ENCODE assay signal across 2 cellular contexts in the genomic region with DNA sequence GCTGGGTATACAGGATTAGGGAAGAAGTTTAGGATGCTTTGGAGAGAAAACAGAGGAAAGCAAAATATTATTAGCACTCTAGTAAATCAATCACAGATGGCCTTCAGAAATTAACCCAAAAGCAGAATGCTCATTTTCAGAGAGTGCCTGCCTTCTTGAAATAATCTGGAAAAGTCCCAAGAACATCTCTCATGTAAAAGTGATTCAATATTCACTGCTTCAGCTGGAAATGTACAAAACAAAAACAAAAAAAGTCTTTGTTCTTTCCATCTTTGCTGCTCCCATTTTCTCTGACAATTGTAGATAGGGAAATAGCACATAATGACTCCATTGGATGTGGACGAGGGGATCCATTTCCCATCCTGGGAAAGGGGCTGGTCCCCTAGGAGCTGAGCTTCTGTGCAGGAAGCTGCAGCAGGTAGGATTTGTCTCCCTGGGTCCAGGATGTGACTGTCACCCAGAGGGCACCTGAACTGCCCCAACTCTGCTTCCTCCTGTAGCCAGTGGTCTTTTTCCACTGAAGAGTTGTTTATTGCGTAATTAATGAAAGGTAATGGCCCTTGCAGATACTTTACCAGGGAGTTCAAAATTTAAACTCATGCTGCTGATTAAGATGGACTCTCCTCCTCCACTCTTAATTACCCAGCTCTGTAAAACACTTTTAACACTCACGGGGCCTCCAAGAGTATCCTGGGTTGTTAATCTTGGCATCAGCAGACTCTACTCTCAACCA.
TF ChIP-seq lines count a peak whose summit lies in the region.

No MANE protein-coding gene starts in this region.

TF ChIP-seq in GM23338, 12 proteins besides CTCF, POLR2A, EP300 and RAD21 (continues in another document):
- TF ChIP-seq STAT1 (IDR thresholded peaks at IDR 0.05; ENCODE audit: unreplicated experiment) (no peak), POLR2AphosphoS5 (IDR thresholded peaks at IDR 0.05; ENCODE audit: low read depth) (no peak), NANOG (IDR thresholded peaks at IDR 0.05; ENCODE audit: borderline replicate concordance) (no peak), ZNF114 (CRISPR knock-in tag; IDR thresholded peaks at IDR 0.05) (no peak), JUNB (IDR thresholded peaks at IDR 0.05; ENCODE audit: unreplicated experiment) (no peak), ZNF462 (CRISPR knock-in tag; IDR thresholded peaks at IDR 0.05) (no peak), EZH2phosphoT487 (IDR thresholded peaks at IDR 0.05; ENCODE audit: unreplicated experiment) (no peak), CREB1 (CRISPR knock-in tag; IDR thresholded peaks at IDR 0.05; ENCODE audit: low read depth) (no peak), EZH2 (IDR thresholded peaks at IDR 0.05; ENCODE audit: low read depth, unreplicated experiment) (no peak), ZNF331 (CRISPR knock-in tag; IDR thresholded peaks at IDR 0.05; ENCODE audit: low read depth) (no peak), REST (IDR thresholded peaks at IDR 0.05; ENCODE audit: unreplicated experiment) (no peak)

TF ChIP-seq in K562, 482 proteins besides CTCF, POLR2A, EP300 and RAD21:
- TF ChIP-seq CEBPG (CRISPR knock-in tag; IDR thresholded peaks at IDR 0.05), result no peak
- TF ChIP-seq CEBPG (tag; conservative IDR thresholded peaks at IDR 0.05 in 1 of 2, IDR thresholded peaks at IDR 0.05 in 1 of 2), result peak in 1 of 2 experiments; percentile 41; a peak in 1 of 4 replicates
- TF ChIP-seq CEBPB (tag; IDR thresholded peaks at IDR 0.05), result peak; percentile 39
- no peak for TF ChIP-seq PTRF (tag; IDR thresholded peaks at IDR 0.05)
- no peak for TF ChIP-seq FOXK2 (conservative IDR thresholded peaks at IDR 0.05 in 1 of 2, IDR thresholded peaks at IDR 0.05 in 1 of 2; ENCODE audit: low read depth in 2 of 2)
